11 cellular contexts compared by ENCODE assay signal in the genomic region with DNA sequence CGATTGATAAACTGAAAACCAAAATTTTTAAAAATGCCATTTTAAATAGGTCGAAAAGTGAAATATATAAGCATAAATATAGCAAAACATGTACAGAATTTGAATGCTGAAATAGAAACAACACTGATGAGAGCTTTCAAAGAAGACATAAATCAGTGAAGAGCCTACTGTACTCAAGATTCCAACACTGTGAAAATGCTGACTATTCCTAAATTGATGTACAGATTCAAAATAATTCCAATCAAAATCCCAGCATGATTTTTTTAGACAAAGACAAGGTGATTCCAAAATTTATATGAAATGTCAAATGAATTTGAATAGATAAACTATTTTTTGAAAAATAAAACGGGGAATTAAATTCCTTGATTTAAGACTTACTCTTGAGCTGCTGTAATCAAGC.
"Had no signal": no experiment of that assay in that cellular context is flagged by ENCODE, and none has a peak within 500 bp of the region (broad histone marks: within the 10 kb centered on the region; RNA-seq: fewer than 3 reads in every experiment).

No MANE protein-coding gene starts in this region.

- H3K9ac ChIP-seq: GM23248 had no signal

- H3K27ac ChIP-seq: GM23248 had no signal

- H2AFZ ChIP-seq: GM23248, GM23338 had no signal

- H3K9me3 ChIP-seq: HAP-1 had no signal

- DNase-seq: GM23248, GOT3, H7, H9, HCEC 1CT, HFFc6 had no signal

- H3K36me3 ChIP-seq: HAP-1 had no signal

- H3K4me2 ChIP-seq: GM23338 had no signal

- H3K4me1 ChIP-seq: HAP-1 had no signal

- ATAC-seq: HCT116 had no signal

- H3K4me3 ChIP-seq: GM23248, GM23338, HAP-1 had no signal

- FAIRE-seq: H1, H54 had no signal
